ENCODE assay signal across 1 cellular context in genomic region chr22:36328635-36329216, GRCh38.
TF ChIP-seq lines count a peak whose summit lies in the region.

No MANE protein-coding gene starts in this region.

TF ChIP-seq in IMR-90, 13 proteins besides CTCF, POLR2A, EP300 and RAD21 (continued from another document):
- TF ChIP-seq ELK1 (IDR thresholded peaks at IDR 0.05; ENCODE audit: borderline replicate concordance, low read depth, low read length) (no peak), BHLHE40 (IDR thresholded peaks at IDR 0.05; ENCODE audit: low read depth, low read length) (peak; percentile 96), MAZ (IDR thresholded peaks at IDR 0.05; ENCODE audit: borderline replicate concordance, low read depth, low read length) (no peak), RCOR1 (IDR thresholded peaks at IDR 0.05; ENCODE audit: insufficient replicate concordance, low read length) (no peak), RFX5 (IDR thresholded peaks at IDR 0.05; ENCODE audit: low read depth, low read length) (no peak)
